ENCODE assay signal across 8 cellular contexts in the genomic region with DNA sequence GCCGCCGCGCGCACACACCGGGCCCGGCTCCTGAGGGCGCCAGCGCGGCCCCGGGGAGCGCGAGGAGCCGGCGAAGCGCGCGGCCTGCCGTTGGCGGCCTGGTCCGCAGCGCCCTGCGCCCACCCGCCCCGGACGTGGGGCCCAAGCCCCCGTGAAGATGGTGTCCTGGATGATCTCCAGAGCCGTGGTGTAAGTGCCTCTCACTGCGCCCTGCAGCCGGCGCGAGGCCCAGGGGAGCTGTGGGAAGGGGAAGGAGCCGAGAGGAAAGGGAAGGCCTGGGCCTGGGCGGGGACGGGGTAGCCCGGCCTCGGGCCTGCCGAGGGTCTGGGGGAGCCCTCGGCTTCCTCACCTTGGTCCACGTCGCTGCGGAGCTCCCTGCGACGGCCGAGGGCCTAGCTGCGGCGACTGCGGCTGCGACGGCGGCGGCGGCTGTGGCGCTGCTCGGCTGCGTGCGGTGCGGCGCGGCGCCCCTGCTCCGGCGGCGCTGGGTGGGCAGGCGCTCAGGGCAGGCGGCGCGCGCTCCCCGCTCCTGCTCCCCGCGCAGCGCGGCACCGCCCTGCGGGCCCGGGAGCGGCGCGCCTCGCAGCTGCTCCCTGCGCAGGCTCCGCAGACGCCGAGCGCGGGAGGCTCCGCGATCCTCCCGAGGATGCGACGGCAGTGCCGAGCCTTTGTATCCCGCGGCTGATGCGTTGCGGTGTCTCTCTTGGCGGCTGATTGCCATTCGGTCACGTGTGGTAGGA. TPM values are rescaled to one million over a fixed set of nuclear protein-coding genes. Genes with fewer than 3 reads are reported as not detected.
DNase-seq lines count a peak whose midpoint lies in the region; ATAC-seq lines count a peak whose summit lies in the region.

A gene with protein sequence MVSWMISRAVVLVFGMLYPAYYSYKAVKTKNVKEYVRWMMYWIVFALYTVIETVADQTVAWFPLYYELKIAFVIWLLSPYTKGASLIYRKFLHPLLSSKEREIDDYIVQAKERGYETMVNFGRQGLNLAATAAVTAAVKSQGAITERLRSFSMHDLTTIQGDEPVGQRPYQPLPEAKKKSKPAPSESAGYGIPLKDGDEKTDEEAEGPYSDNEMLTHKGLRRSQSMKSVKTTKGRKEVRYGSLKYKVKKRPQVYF (plus strand): TSS at position 13 of the 740 bp plus-strand sequence. CDS start 145 bp downstream, at position 158.

- under 1% methylated on average over 99 of the region's 99 CpGs for WGBS in thymus

- H3K27ac ChIP-seq in thymus (ENCODE audit: low read depth), result peak within 1 kb of the TSS; percentile 92

- in situ Hi-C loops in SK-MEL-5 (cut with HindIII; ENCODE audit: low pct_unique_long_range_greater_than_20kb, low sequenced_read_pairs), result no loop called here

- peak within 1 kb of the TSS; percentile 95 for H3K4me3 ChIP-seq in thymus (ENCODE audit: low read length)

- H3K9me3 ChIP-seq in thymus (ENCODE audit: control insufficient read depth), result no peaks in the 10 kb centered on the region

- DNase-seq in DMS53 treated with DMSO at 0.1 percent for 48 hours (lab: John Stamatoyannopoulos, UW; ENCODE audit: unreplicated experiment) (peak; percentile 65), HT1080 (ENCODE audit: low read depth) (peak; percentile 57), SK-MEL-5 (ENCODE audit: low read depth, low spot score) (peak; percentile 58), globus pallidus (ENCODE audit: low spot score) (peak; percentile 79), occipital lobe (lab: John Stamatoyannopoulos, UW) (peak; percentile 71)
- DNase-seq in activated naive CD4-positive, alpha-beta T cell treated with anti-CD3 and anti-CD28 coated beads, Interleukin-2, amount 50 U/mL, for 16 hours, result peak; percentile 64

- no peaks in the 10 kb centered on the region for H3K36me3 ChIP-seq in thymus (ENCODE audit: control insufficient read depth, insufficient read depth)

- H3K4me1 ChIP-seq in thymus (ENCODE audit: control insufficient read depth, insufficient read depth, low read length), result peaks cover 3% of the 10 kb centered on the region

- peak; percentile 49 for ATAC-seq in GM21360 (IDR thresholded peaks at IDR 0.05; ENCODE audit: unreplicated experiment)

- no peaks in the 10 kb centered on the region for H3K27me3 ChIP-seq in thymus (ENCODE audit: control insufficient read depth, insufficient read depth)

RNA-seq across cellular contexts. Expression of the gene that starts here (rescaled TPM):
- 13.1 and 18.1 TPM in 2 replicates for total RNA-seq in HT1080 (2014; rRNA removed; shearing (Covaris generic))
- 29.1 and 34.9 TPM in 2 replicates for polyA plus RNA-seq in HT1080 (2015; cell fraction: cytosol; rRNA removed)
- polyA plus RNA-seq in HT1080 (2015; cell fraction: nucleus; rRNA removed), result 10.8 and 11.8 TPM in 2 replicates
- total RNA-seq in SK-MEL-5 (2014; rRNA removed; shearing (Covaris generic)), result 21.0 and 23.6 TPM in 2 replicates
- polyA plus RNA-seq in SK-MEL-5 (2015; cell fraction: cytosol; rRNA removed), result 18.3 and 26.2 TPM in 2 replicates
- 5.2 and 6.5 TPM in 2 replicates for polyA plus RNA-seq in SK-MEL-5 (2015; cell fraction: nucleus; rRNA removed)
- 24.5 TPM for total RNA-seq in occipital lobe
- 11.2 TPM for polyA plus RNA-seq in thymus

Comparison
In these comparisons a context has a peak if more than half of its experiments do, and no peak if none do; other contexts are left out.
1. Peak in every context shown above with its lines: DNase-seq, ATAC-seq, H3K4me3 ChIP-seq and H3K27ac ChIP-seq.